In genomic region chr2:191631754-191632153, GRCh38 we compare ENCODE assay signal across 13 cellular contexts. TPM values are rescaled to one million over a fixed set of nuclear protein-coding genes. Genes with fewer than 3 reads are reported as not detected.
DNase-seq lines count a peak whose midpoint lies in the region; ATAC-seq and TF ChIP-seq lines count a peak whose summit lies in the region.
"Had no signal": no experiment of that assay in that cellular context is flagged by ENCODE, and none has a peak within 500 bp of the region (broad histone marks: within the 10 kb centered on the region; RNA-seq: fewer than 3 reads in every experiment).

No MANE protein-coding gene starts in this region.

- TF ChIP-seq POLR2A in IMR-90 (IDR thresholded peaks at IDR 0.05; ENCODE audit: low read depth, low read length): no peak
- TF ChIP-seq POLR2A in gastrocnemius medialis (IDR thresholded peaks at IDR 0.05): no peak

- H3K4ac ChIP-seq in IMR-90 (ENCODE audit: low read depth, low read length): peak overlapping the region; percentile 78

- H3K79me1 ChIP-seq in IMR-90 (ENCODE audit: low read depth in 1 of 2, low read length in 2 of 2): peaks cover 7 to 9% of the 10 kb centered on the region in 2 experiments; a peak in 1 of 4 replicates

- H3K27ac ChIP-seq in IMR-90 (ENCODE audit: insufficient read depth, low read length) (peak overlapping the region; percentile 76; the same call in 1 of the 2 replicates), left lung (no peak overlapping the region), gastrocnemius medialis (no peak overlapping the region), OCI-LY7 (ENCODE audit: low read depth, low read length, poor library complexity, severe bottlenecking) (no peak overlapping the region)

- H4K5ac ChIP-seq in IMR-90 (ENCODE audit: low read depth, low read length): peak overlapping the region; percentile 89

- WGBS in IMR-90 (ENCODE audit: extremely low coverage in 2 of 2, insufficient read length in 1 of 2), 2 experiments: no CpG with 5 or more reads among the region's 1 CpG

- CTCF ChIA-PET in IMR-90 (lab: Yijun Ruan, JAX): no interaction called here
- CTCF ChIA-PET in OCI-LY7 (lab: Charles Lee; ENCODE audit: unreplicated experiment): no interaction called here

- peak overlapping the region; percentile 95 for H2BK20ac ChIP-seq in IMR-90 (ENCODE audit: low read depth, low read length)

- H2AK9ac ChIP-seq in IMR-90 (replicated peaks; ENCODE audit: low read depth, low read length, poor library complexity): peak overlapping the region; percentile 8

- DNase-seq in DMS79 treated with DMSO at 0.1 percent for 48 hours (lab: John Stamatoyannopoulos, UW) (peak; percentile 71), IMR-90 (peak; percentile 66), astrocyte of the hippocampus (ENCODE audit: low read depth, low spot score) (peak; percentile 49), left lung (peak; percentile 55 to 63), NCI-H1417 treated with DMSO at 0.1 percent for 48 hours (lab: John Stamatoyannopoulos, UW) (no peak), gastrocnemius medialis (no peak), OCI-LY7 (ENCODE audit: low spot score) (no peak)
- DNase-seq: COR-L47; cortex of kidney; NCI-H526; stimulated activated CD4-positive, alpha-beta T cell treated with anti-CD3 and anti-CD28 coated beads, Interleukin-2, amount 100 ng/mL, for 48 hours had no signal

- H2BK5ac ChIP-seq in IMR-90 (ENCODE audit: low read depth, low read length, poor library complexity, severe bottlenecking): peak overlapping the region; percentile 45

- peak overlapping the region; percentile 45; the same call in 1 of the 2 replicates for H3K56ac ChIP-seq in IMR-90 (ENCODE audit: extremely low read depth, insufficient read depth, low read length)

- no peak overlapping the region for H2AFZ ChIP-seq in IMR-90 (replicated peaks; ENCODE audit: low read length, poor library complexity)
- H2AFZ ChIP-seq in OCI-LY7 (ENCODE audit: low read length): no peak overlapping the region

- no peaks in the 10 kb centered on the region for H3K27me3 ChIP-seq in IMR-90 (ENCODE audit: control insufficient read depth, insufficient read depth, low read length)
- no peaks in the 10 kb centered on the region for H3K27me3 ChIP-seq in left lung
- H3K27me3 ChIP-seq in gastrocnemius medialis: no peaks in the 10 kb centered on the region

- dilution Hi-C loops in IMR-90 (cut with HindIII; ENCODE audit: low sequenced_read_pairs, unreplicated experiment): no loop called here

- H3K9me3 ChIP-seq in IMR-90 (ENCODE audit: control insufficient read depth, insufficient read depth, low read length) (no peaks in the 10 kb centered on the region), left lung (no peaks in the 10 kb centered on the region), gastrocnemius medialis (no peaks in the 10 kb centered on the region), OCI-LY7 (ENCODE audit: low read length) (no peaks in the 10 kb centered on the region)

- ATAC-seq in IMR-90 (ENCODE audit: low read depth): 0 out of 2 replicates have a peak, but pooled peaks have one; percentile 1
- ATAC-seq in left lung: peak; percentile 70
- ATAC-seq in gastrocnemius medialis: no peak
- no peak for ATAC-seq in GM21390 (IDR thresholded peaks at IDR 0.05; ENCODE audit: unreplicated experiment)
- ATAC-seq: HCT116 had no signal

- H4K8ac ChIP-seq in IMR-90 (ENCODE audit: low read depth in 2 of 2, low read length in 2 of 2): peak overlapping the region; percentile 54 to 74; a peak in 3 of 4 replicates

- H3K4me3 ChIP-seq in IMR-90 (ENCODE audit: insufficient read depth, low read depth, low read length) (no peak overlapping the region), left lung (no peak overlapping the region), gastrocnemius medialis (no peak overlapping the region), OCI-LY7 (ENCODE audit: low read depth, low read length, poor library complexity, severe bottlenecking) (no peak overlapping the region)

- H3K36me3 ChIP-seq in IMR-90 (ENCODE audit: control insufficient read depth, insufficient read depth, low read length) (no peaks in the 10 kb centered on the region), left lung (no peaks in the 10 kb centered on the region), gastrocnemius medialis (no peaks in the 10 kb centered on the region), OCI-LY7 (ENCODE audit: insufficient read depth, low read length) (no peaks in the 10 kb centered on the region)

- no peaks in the 10 kb centered on the region for H3K79me2 ChIP-seq in OCI-LY7 (ENCODE audit: insufficient read depth, low read depth, low read length)

- intact Hi-C loops in IMR-90 (cut with micrococcal nuclease): no loop called here
- intact Hi-C loops in left lung (cut with DNase I): no loop called here
- intact Hi-C loops in gastrocnemius medialis (cut with DNase I; ENCODE audit: low total_unique reads): no loop called here
- intact Hi-C loops in OCI-LY7 (cut with micrococcal nuclease; ENCODE audit: unreplicated experiment): no loop called here

- H3K4me1 ChIP-seq in IMR-90 (ENCODE audit: control insufficient read depth, insufficient read depth, low read length): peaks cover 22% of the 10 kb centered on the region
- H3K4me1 ChIP-seq in left lung: peaks cover 2 to 7% of the 10 kb centered on the region in 2 donors
- no peaks in the 10 kb centered on the region for H3K4me1 ChIP-seq in gastrocnemius medialis
- peaks cover 11% of the 10 kb centered on the region for H3K4me1 ChIP-seq in OCI-LY7 (ENCODE audit: insufficient read depth, low read length, poor library complexity, severe bottlenecking)

- TF ChIP-seq RAD21 in IMR-90 (IDR thresholded peaks at IDR 0.05; ENCODE audit: low read length): no peak

- H2AK5ac ChIP-seq in IMR-90 (ENCODE audit: low read depth, low read length): peak overlapping the region; percentile 59

- in situ Hi-C loops in IMR-90 (cut with MboI; ENCODE audit: low sequenced_read_pairs): no loop called here
- in situ Hi-C loops in gastrocnemius medialis (cut with MboI; ENCODE audit: low sequenced_read_pairs in 4 of 4): no loop called here

- TF ChIP-seq CTCF in IMR-90 (conservative IDR thresholded peaks at IDR 0.05; ENCODE audit: low read depth, low read length): no peak
- TF ChIP-seq CTCF in left lung (IDR thresholded peaks at IDR 0.05): no peak
- no peak for TF ChIP-seq CTCF in gastrocnemius medialis (IDR thresholded peaks at IDR 0.05 in 4 of 5, conservative IDR thresholded peaks at IDR 0.05 in 1 of 5)
- no peak for TF ChIP-seq CTCF in OCI-LY7 (conservative IDR thresholded peaks at IDR 0.05; ENCODE audit: low read length)

- H2BK120ac ChIP-seq in IMR-90 (ENCODE audit: low read depth, low read length): peak overlapping the region; percentile 99

- H4K20me1 ChIP-seq in IMR-90 (ENCODE audit: insufficient read depth, low read length): no peaks in the 10 kb centered on the region
- H4K20me1 ChIP-seq in OCI-LY7 (ENCODE audit: insufficient read depth, low read length): no peaks in the 10 kb centered on the region

- peak overlapping the region; percentile 76 for H3K14ac ChIP-seq in IMR-90 (replicated peaks; ENCODE audit: low read depth, low read length)

- BruUV-seq in IMR-90 (replicated peaks; lab: Mats Ljungman, UMichigan) (no TSS peak), OCI-LY7 (replicated peaks; lab: Mats Ljungman, UMichigan) (no TSS peak)

- H4K91ac ChIP-seq in IMR-90 (ENCODE audit: insufficient read depth, low read depth, low read length): peak overlapping the region; percentile 94

- peak overlapping the region; percentile 91 for H3K18ac ChIP-seq in IMR-90 (ENCODE audit: low read depth, low read length)

- no peak overlapping the region; the same call in 1 of the 2 replicates for H3K9ac ChIP-seq in IMR-90 (ENCODE audit: low read depth, low read length)

- H2BK15ac ChIP-seq in IMR-90 (ENCODE audit: low read depth, low read length): peak overlapping the region; percentile 89; the same call in 2 of the 3 replicates

- POLR2A ChIA-PET in IMR-90 (lab: Charles Lee; ENCODE audit: unreplicated experiment): interaction anchor here (1.2 to 1.6 kb wide), 2 partner anchors 9 to 46 kb away, joined by 4 to 9 read pairs; partner anchors contain the start of gene NABP1
- POLR2A ChIA-PET in OCI-LY7 (lab: Charles Lee): interaction anchor here (1.4 to 2.0 kb wide), 2 partner anchors 10 to 44 kb away, joined by 3 to 6 read pairs; no protein-coding TSS in a partner anchor

- H3K9me2 ChIP-seq in OCI-LY7 (ENCODE audit: insufficient read depth, low read length): no peaks in the 10 kb centered on the region

- peak overlapping the region; percentile 68 for H3K23ac ChIP-seq in IMR-90 (ENCODE audit: low read depth, low read length)

- peaks cover 13% of the 10 kb centered on the region for H3K9me1 ChIP-seq in IMR-90 (ENCODE audit: insufficient read depth, low read length)

- H3K4me2 ChIP-seq in IMR-90 (ENCODE audit: low read depth, low read length) (no peak overlapping the region), OCI-LY7 (ENCODE audit: low read length) (no peak overlapping the region)

TF ChIP-seq in IMR-90, 13 proteins besides CTCF, POLR2A, EP300 and RAD21:
- TF ChIP-seq CHD1 (IDR thresholded peaks at IDR 0.05; ENCODE audit: low read depth, low read length): no peak
- peak; percentile 79 for TF ChIP-seq CEBPB (IDR thresholded peaks at IDR 0.05; ENCODE audit: low read depth, low read length)

RNA-seq across cellular contexts. Expression of gene NABP1, which starts 46.2 kb away (rescaled TPM):
- total RNA-seq in IMR-90 (2012; rRNA removed) (57.7 and 141 TPM in 2 replicates), left lung (100 to 1,000 TPM in 1 of 2 donors, 10 to 100 TPM in 1; 41.4 to 122 TPM), gastrocnemius medialis (1 to 10 TPM in 3 of 4 donors, under 1 TPM in 1; 0.63 to 5.5 (median 4.0) TPM), OCI-LY7 (2022) (36.0 and 42.5 TPM in 2 replicates)
- polyA plus RNA-seq in IMR-90 (2012; rRNA removed): 46.3 and 73.3 TPM in 2 replicates
- 8.2 and 11.9 TPM in 2 replicates for polyA plus RNA-seq in IMR-90 (2012; cell fraction: cytosol; rRNA removed)
- 124 and 666 TPM in 2 replicates for polyA plus RNA-seq in IMR-90 (2012; cell fraction: nucleus; rRNA removed; ENCODE audit: low replicate concordance)
- 16.7 and 18.9 TPM in 2 replicates for total RNA-seq in OCI-LY7 (2014; rRNA removed; shearing (Covaris generic))

Comparison
In these comparisons a context has a peak if more than half of its experiments do, and no peak if none do; other contexts are left out.
1. DNase-seq: peak in DMS79 treated with DMSO at 0.1 percent for 48 hours (single experiment), IMR-90 (single experiment), astrocyte of the hippocampus (single experiment) and left lung (2 of 2); none in NCI-H1417 treated with DMSO at 0.1 percent for 48 hours (single experiment), gastrocnemius medialis (0 of 2) and OCI-LY7 (single experiment).
2. ATAC-seq: peak in IMR-90 (single experiment) and left lung (single experiment); none in gastrocnemius medialis (0 of 2) and GM21390 (single experiment).